ENCODE assay signal across 19 cellular contexts in genomic region chr3:61890167-61890566, GRCh38.
"Had no signal": no experiment of that assay in that cellular context is flagged by ENCODE, and none has a peak within 500 bp of the region (broad histone marks: within the 10 kb centered on the region; RNA-seq: fewer than 3 reads in every experiment).

No MANE protein-coding gene starts in this region.

- H3K36me3 ChIP-seq: ascending aorta, breast epithelium, gastroesophageal sphincter, heart left ventricle, left ventricle myocardium inferior, stomach had no signal

- FAIRE-seq: kidney had no signal

- ATAC-seq: esophagus mucosa; gastroesophageal sphincter; heart left ventricle; sciatic nerve; stimulated activated effector memory CD8-positive, alpha-beta T cell treated with anti-CD3 and anti-CD28 coated beads, Interleukin-12 subunit alpha, Interleukin-12 subunit beta, amount 100 ng/mL, for 72 hours had no signal

- H3K27ac ChIP-seq: ascending aorta, breast epithelium, coronary artery, gastroesophageal sphincter, heart left ventricle, left ventricle myocardium inferior, stomach had no signal

- H3K9me3 ChIP-seq: ascending aorta, breast epithelium, gastroesophageal sphincter, heart left ventricle, left ventricle myocardium inferior, stomach had no signal

- H3K4me3 ChIP-seq: ascending aorta, breast epithelium, coronary artery, gastroesophageal sphincter, heart left ventricle, left ventricle myocardium inferior, stomach had no signal

- DNase-seq: activated CD4-positive, alpha-beta T cell treated with anti-CD3 and anti-CD28 coated beads, Interleukin-2, amount 50 U/mL, for 4 hours; activated CD4-positive, CD25-positive, alpha-beta regulatory T cell treated with anti-CD3 and anti-CD28 coated beads, Interleukin-2, amount 50 U/mL, for 72 hours; activated gamma-delta T cell; heart left ventricle; kidney; left ventricle myocardium inferior; mammary epithelial cell; midbrain; stimulated activated CD4-positive, alpha-beta T cell treated with anti-CD3 and anti-CD28 coated beads, Interleukin-4, amount 100 ng/mL, for 24 hours; stomach; T1000; trophoblast cell had no signal

- H3K4me1 ChIP-seq: breast epithelium had no signal

- H3K27me3 ChIP-seq: ascending aorta, breast epithelium, gastroesophageal sphincter, heart left ventricle, stomach had no signal
